Comparison of ENCODE assay signal across 9 cellular contexts in genomic region chr7:112484671-112485097, GRCh38. TPM values are rescaled to one million over a fixed set of nuclear protein-coding genes. Genes with fewer than 3 reads are reported as not detected.
A peak's percentile ranks its signal among the peaks of the same experiment; 100 is the strongest.
DNase-seq lines count a peak whose midpoint lies in the region; ATAC-seq and TF ChIP-seq lines count a peak whose summit lies in the region.
"Had no signal": no experiment of that assay in that cellular context is flagged by ENCODE, and none has a peak within 500 bp of the region (broad histone marks: within the 10 kb centered on the region; RNA-seq: fewer than 3 reads in every experiment).

No MANE protein-coding gene starts in this region.

- H3K9me3 ChIP-seq in aorta (ENCODE audit: control insufficient read depth, low read length) (no peaks in the 10 kb centered on the region), ovary (no peaks in the 10 kb centered on the region)
- H3K9me3 ChIP-seq: BLaER1 had no signal

- no peak overlapping the region for H3K4me3 Mint-ChIP-seq in stimulated activated naive CD8-positive, alpha-beta T cell treated with anti-CD3 and anti-CD28 coated beads, Interleukin-15, Interleukin-2, amounts not matched to agents 100 ng/mL and 50 ng/mL, for 24 hours

- intact Hi-C loops in left colon (cut with DNase I, micrococcal nuclease): no loop called here
- intact Hi-C loops in aorta (cut with DNase I): loop anchor here in 1 of 2 donors (5.0 kb wide), 1 partner anchor 277 kb away; the partner anchor contains the start of genes DOCK4 and ZNF277
- intact Hi-C loops in ovary (cut with DNase I): no loop called here

- peak overlapping the region; percentile 34 for H3K27ac Mint-ChIP-seq in stimulated activated naive CD8-positive, alpha-beta T cell treated with anti-CD3 and anti-CD28 coated beads, Interleukin-15, Interleukin-2, amounts not matched to agents 100 ng/mL and 50 ng/mL, for 24 hours

- no peaks in the 10 kb centered on the region for H3K27me3 ChIP-seq in aorta (ENCODE audit: control insufficient read depth in 1 of 2, insufficient read depth in 2 of 2, low read length in 1 of 2)
- no peaks in the 10 kb centered on the region for H3K27me3 ChIP-seq in ovary
- H3K27me3 ChIP-seq in H7 (ENCODE audit: control insufficient read depth, insufficient read depth, low read length): no peaks in the 10 kb centered on the region
- H3K27me3 ChIP-seq: BLaER1 had no signal

- 1 to 3% methylated on average over 3 of the region's 3 CpGs for WGBS in aorta, 2 donors
- WGBS in ovary, 3 donors: 79 to 82% (median 82%) methylated on average over 3 of the region's 3 CpGs

- H3K36me3 ChIP-seq in aorta (ENCODE audit: control insufficient read depth in 1 of 2, insufficient read depth in 2 of 2, low read length in 1 of 2): peaks cover 0 to 1% of the 10 kb centered on the region in 2 donors
- H3K36me3 ChIP-seq in ovary: no peaks in the 10 kb centered on the region
- no peaks in the 10 kb centered on the region for H3K36me3 ChIP-seq in H7 (replicated peaks; ENCODE audit: control insufficient read depth, insufficient read depth, low read length)

- TF ChIP-seq POLR2A in ovary (IDR thresholded peaks at IDR 0.05): no peak

- H3K36me3 Mint-ChIP-seq in stimulated activated naive CD8-positive, alpha-beta T cell treated with anti-CD3 and anti-CD28 coated beads, Interleukin-15, Interleukin-2, amounts not matched to agents 100 ng/mL and 50 ng/mL, for 24 hours (ENCODE audit: low read depth): peaks cover 5% of the 10 kb centered on the region

- ATAC-seq in stimulated activated naive CD8-positive, alpha-beta T cell treated with anti-CD3 and anti-CD28 coated beads, Interleukin-15, Interleukin-2, amounts not matched to agents 100 U/mL and 50 U/mL, for 24 hours: no peak
- ATAC-seq in left colon (peak; percentile 46), aorta (ENCODE audit: low FRiP score) (peak; percentile 65)

- H3K27me3 Mint-ChIP-seq in stimulated activated naive CD8-positive, alpha-beta T cell treated with anti-CD3 and anti-CD28 coated beads, Interleukin-15, Interleukin-2, amounts not matched to agents 100 ng/mL and 50 ng/mL, for 24 hours: no peaks in the 10 kb centered on the region

- TF ChIP-seq EP300 in ovary (IDR thresholded peaks at IDR 0.05): no peak

- H3K27ac ChIP-seq in aorta (ENCODE audit: low read depth in 1 of 2, low read length in 2 of 2): peak overlapping the region; percentile 28 to 87
- no peak overlapping the region for H3K27ac ChIP-seq in ovary
- H3K27ac ChIP-seq: BLaER1 had no signal

- H3K4me1 Mint-ChIP-seq in stimulated activated naive CD8-positive, alpha-beta T cell treated with anti-CD3 and anti-CD28 coated beads, Interleukin-15, Interleukin-2, amounts not matched to agents 100 ng/mL and 50 ng/mL, for 24 hours (ENCODE audit: low read depth): peaks cover 6% of the 10 kb centered on the region

- no peaks in the 10 kb centered on the region for H3K9me3 Mint-ChIP-seq in stimulated activated naive CD8-positive, alpha-beta T cell treated with anti-CD3 and anti-CD28 coated beads, Interleukin-15, Interleukin-2, amounts not matched to agents 100 ng/mL and 50 ng/mL, for 24 hours

- TF ChIP-seq CTCF in choroid plexus epithelial cell (conservative IDR thresholded peaks at IDR 0.05; ENCODE audit: low read depth, low read length): no peak
- TF ChIP-seq CTCF in ovary (IDR thresholded peaks at IDR 0.05): no peak

- H3K4me1 ChIP-seq in aorta (ENCODE audit: control insufficient read depth in 1 of 2, insufficient read depth in 2 of 2, low read length in 2 of 2) (peaks cover 3 to 9% of the 10 kb centered on the region in 2 donors), ovary (ENCODE audit: insufficient read depth) (peaks cover 3% of the 10 kb centered on the region)
- H3K4me1 ChIP-seq: BLaER1 had no signal

- no peak overlapping the region for H3K4me3 ChIP-seq in choroid plexus epithelial cell (ENCODE audit: low read depth, low read length)
- H3K4me3 ChIP-seq in aorta (ENCODE audit: low read length in 2 of 2): no peak overlapping the region
- no peak overlapping the region for H3K4me3 ChIP-seq in ovary
- no peak overlapping the region for H3K4me3 ChIP-seq in H7 (ENCODE audit: insufficient read depth, low read depth, low read length)
- H3K4me3 ChIP-seq: BLaER1 had no signal

- no peak for DNase-seq in stimulated activated naive CD8-positive, alpha-beta T cell treated with anti-CD3 and anti-CD28 coated beads, Interleukin-15, Interleukin-2, amounts not matched to agents 100 U/mL and 50 U/mL, for 24 hours
- DNase-seq in choroid plexus epithelial cell (ENCODE audit: low read depth) (peak; percentile 91), left colon (peak in 1 of 2 donors; percentile 18), aorta (peak; percentile 61 to 80), ovary (no peak), NCI-H526 treated with DMSO at 0.1 percent for 48 hours (lab: John Stamatoyannopoulos, UW) (no peak), H7 (no peak)

RNA-seq across cellular contexts. Expression of gene LSMEM1, which starts 3.9 kb away (rescaled TPM):
- total RNA-seq in left colon: 1 to 10 TPM; 2.3 to 3.1 TPM
- 10 to 100 TPM in 1 of 2 donors, 1 to 10 TPM in 1; 5.4 to 12.1 TPM for total RNA-seq in aorta
- polyA plus RNA-seq in aorta: 1 to 10 TPM; 4.7 to 4.9 TPM
- total RNA-seq in ovary: 1 to 10 TPM in 4 of 7 donors, under 1 TPM in 3; 0.79 to 2.3 (median 1.1) TPM
- under 1 TPM; 0.40 to 0.83 TPM for polyA plus RNA-seq in ovary
- 0.18 and 0.87 TPM in 2 replicates for total RNA-seq in H7 (2014; rRNA removed; shearing (Covaris generic))

RNA-seq across cellular contexts. Expression of gene IFRD1, which starts 34.4 kb away (rescaled TPM):
- 10 to 100 TPM; 32.9 to 60.6 TPM for total RNA-seq in left colon
- 100 to 1,000 TPM in 1 of 2 donors, 10 to 100 TPM in 1; 67.0 to 138 TPM for total RNA-seq in aorta
- polyA plus RNA-seq in aorta: 10 to 100 TPM; 37.6 to 71.4 TPM
- 10 to 100 TPM; 35.1 to 75.1 (median 58.1) TPM for total RNA-seq in ovary
- polyA plus RNA-seq in ovary: 10 to 100 TPM; 21.2 to 29.3 TPM
- total RNA-seq in H7 (2014; rRNA removed; shearing (Covaris generic)): 54.1 and 65.1 TPM in 2 replicates

Comparison
In these comparisons a context has a peak if more than half of its experiments do, and no peak if none do; other contexts are left out.
1. DNase-seq: peak in choroid plexus epithelial cell (single experiment) and aorta (2 of 2); none in stimulated activated naive CD8-positive, alpha-beta T cell treated with anti-CD3 and anti-CD28 coated beads, Interleukin-15, Interleukin-2, amounts not matched to agents 100 U/mL and 50 U/mL, for 24 hours (single experiment), ovary (0 of 5), NCI-H526 treated with DMSO at 0.1 percent for 48 hours (single experiment) and H7 (single experiment).
2. H3K27ac ChIP-seq: peak in aorta (2 of 2); none in ovary (0 of 2).